Comparison of ENCODE assay signal across 23 cellular contexts in genomic region chr21:27265492-27265891, GRCh38.
"Had no signal": no experiment of that assay in that cellular context is flagged by ENCODE, and none has a peak within 500 bp of the region (broad histone marks: within the 10 kb centered on the region; RNA-seq: fewer than 3 reads in every experiment).

No MANE protein-coding gene starts in this region.

- H3K4me2 ChIP-seq: KMS-11, SK-N-SH had no signal

- H3K27ac ChIP-seq: HL-60, KMS-11, RWPE1 had no signal

- H3K9me3 ChIP-seq: SK-N-SH had no signal

- H3K4me3 ChIP-seq: K562 had no signal

- DNase-seq: Kasumi-1, MM.1S, NCI-H1092 treated with DMSO at 0.1 percent for 48 hours, NCI-H1436, NCI-H187, NCI-H2029, NCI-H2081 treated with DMSO at 0.1 percent for 48 hours, NCI-H2171, NCI-H226, NCI-H446, NCI-H510A, NCI-H524 treated with DMSO at 0.1 percent for 48 hours, NCI-H69, NCI-H774, OCI-M1, SHP77, SK-N-SH, T-helper 1 cell had no signal

- H3K9ac ChIP-seq: KMS-11, SK-N-SH had no signal

- FAIRE-seq: HTR-8/SVneo, K562 had no signal

- ATAC-seq: K562 had no signal
